10 cellular contexts compared by ENCODE assay signal in the genomic region with DNA sequence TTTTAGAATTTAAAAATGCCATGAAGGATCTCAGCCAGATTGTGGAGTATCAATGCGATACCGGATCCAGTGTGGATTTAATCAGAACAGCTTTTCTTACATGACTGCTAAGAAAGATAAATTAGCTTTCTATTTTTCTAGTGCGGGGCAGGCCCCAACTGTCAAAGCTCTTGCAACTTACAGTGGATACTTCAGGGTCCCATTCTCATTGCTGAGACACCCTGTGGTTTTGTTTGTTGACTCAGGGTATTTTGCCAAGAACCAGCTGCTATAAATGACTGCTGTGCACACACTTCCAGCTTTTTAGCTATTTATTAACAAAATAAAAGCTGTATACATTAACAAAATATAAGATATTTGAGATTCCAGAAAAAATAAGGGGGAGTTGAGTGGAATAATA.
DNase-seq lines count a peak whose midpoint lies in the region; ATAC-seq and TF ChIP-seq lines count a peak whose summit lies in the region.
"Had no signal": no experiment of that assay in that cellular context is flagged by ENCODE, and none has a peak within 500 bp of the region (broad histone marks: within the 10 kb centered on the region; RNA-seq: fewer than 3 reads in every experiment).

No MANE protein-coding gene starts in this region.

- DNase-seq in COLO668 (lab: John Stamatoyannopoulos, UW; ENCODE audit: unreplicated experiment) (peak; percentile 15), LoVo (ENCODE audit: low spot score) (peak; percentile 58), SJSA1 (ENCODE audit: low read depth in 1 of 2, low spot score in 2 of 2) (peak; percentile 56 to 60), kidney epithelial cell (ENCODE audit: low read depth) (peak; percentile 41), NCI-H1048 (lab: John Stamatoyannopoulos, UW) (no peak), colonic mucosa (no peak), SIG-M5 treated with dmso at 0.1 percent for 504 hours (lab: John Stamatoyannopoulos, UW; ENCODE audit: unreplicated experiment) (no peak)

- ATAC-seq in HG03135 (IDR thresholded peaks at IDR 0.05; ENCODE audit: unreplicated experiment): no peak
- ATAC-seq: natural killer cell treated with Interleukin-12 subunit alpha and Interleukin-12 subunit beta and Interleukin-15 and Interleukin-18, amount 100 ng/mL, for 72 hours had no signal

- TF ChIP-seq CTCF in kidney epithelial cell (IDR thresholded peaks at IDR 0.05; ENCODE audit: insufficient read depth, low read length, poor library complexity, severe bottlenecking) (no peak), colonic mucosa (IDR thresholded peaks at IDR 0.05) (no peak)

- H3K4me3 ChIP-seq in SJSA1 (no peak overlapping the region), kidney epithelial cell (ENCODE audit: low read depth, low read length) (no peak overlapping the region), colonic mucosa (no peak overlapping the region)
- H3K4me3 ChIP-seq: hepatocyte had no signal

- no peak overlapping the region for H3K9ac ChIP-seq in colonic mucosa (ENCODE audit: low read depth in 2 of 2, low read length in 2 of 2)

- H3K36me3 ChIP-seq in SJSA1: peaks cover 14% of the 10 kb centered on the region
- H3K36me3 ChIP-seq in kidney epithelial cell (ENCODE audit: control insufficient read depth, insufficient read depth, low read length): no peaks in the 10 kb centered on the region
- no peaks in the 10 kb centered on the region for H3K36me3 ChIP-seq in colonic mucosa

- H3K27ac ChIP-seq in SJSA1 (peak overlapping the region; percentile 71), colonic mucosa (no peak overlapping the region)
- H3K27ac ChIP-seq: hepatocyte had no signal

- H3K27me3 ChIP-seq in SJSA1 (replicated peaks): no peaks in the 10 kb centered on the region
- H3K27me3 ChIP-seq in kidney epithelial cell (ENCODE audit: control insufficient read depth, insufficient read depth, low read length): no peaks in the 10 kb centered on the region
- no peaks in the 10 kb centered on the region for H3K27me3 ChIP-seq in colonic mucosa
- H3K27me3 ChIP-seq: hepatocyte had no signal

- H3K9me3 ChIP-seq in SJSA1 (replicated peaks) (no peaks in the 10 kb centered on the region), colonic mucosa (no peaks in the 10 kb centered on the region)

- intact Hi-C loops in colonic mucosa (cut with DNase I): no loop called here

- H3K4me1 ChIP-seq in SJSA1 (replicated peaks) (peaks cover 39% of the 10 kb centered on the region), colonic mucosa (no peaks in the 10 kb centered on the region)

Comparison
In these comparisons a context has a peak if more than half of its experiments do, and no peak if none do; other contexts are left out.
1. DNase-seq: peak in COLO668 (single experiment), LoVo (single experiment), SJSA1 (2 of 2) and kidney epithelial cell (single experiment); none in NCI-H1048 (single experiment), colonic mucosa (single experiment) and SIG-M5 treated with dmso at 0.1 percent for 504 hours (single experiment).